In the genomic region with DNA sequence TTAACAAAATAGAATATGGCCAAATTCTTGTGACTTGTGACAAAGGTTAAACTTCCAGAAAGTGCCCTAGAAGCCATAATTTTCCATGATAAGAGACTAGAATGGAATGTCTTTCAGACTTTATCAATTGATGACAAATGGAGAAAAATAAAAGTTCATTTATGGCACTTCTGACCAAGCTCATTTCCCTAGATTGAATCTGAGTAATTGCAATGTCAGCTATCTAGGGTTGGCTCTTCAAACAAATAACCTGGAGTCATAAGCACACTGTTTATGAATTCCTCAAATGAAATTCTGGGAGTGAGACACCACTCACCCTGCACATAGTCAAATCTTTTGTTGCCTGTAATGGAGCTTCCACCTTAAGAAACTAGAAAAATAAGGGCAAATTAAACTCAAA, we compare ENCODE assay signal across 6 cellular contexts.
"Had no signal": no experiment of that assay in that cellular context is flagged by ENCODE, and none has a peak within 500 bp of the region (broad histone marks: within the 10 kb centered on the region; RNA-seq: fewer than 3 reads in every experiment).

No MANE protein-coding gene starts in this region.

- H3K9ac ChIP-seq: GM23248 had no signal

- DNase-seq: GM23248, GOT3, H9, HCEC 1CT, KG1 had no signal

- H2AFZ ChIP-seq: GM23248 had no signal

- H3K4me3 ChIP-seq: GM23248 had no signal

- H3K27ac ChIP-seq: GM23248, HL-60 had no signal
